ENCODE assay signal across 1 cellular context in the genomic region with DNA sequence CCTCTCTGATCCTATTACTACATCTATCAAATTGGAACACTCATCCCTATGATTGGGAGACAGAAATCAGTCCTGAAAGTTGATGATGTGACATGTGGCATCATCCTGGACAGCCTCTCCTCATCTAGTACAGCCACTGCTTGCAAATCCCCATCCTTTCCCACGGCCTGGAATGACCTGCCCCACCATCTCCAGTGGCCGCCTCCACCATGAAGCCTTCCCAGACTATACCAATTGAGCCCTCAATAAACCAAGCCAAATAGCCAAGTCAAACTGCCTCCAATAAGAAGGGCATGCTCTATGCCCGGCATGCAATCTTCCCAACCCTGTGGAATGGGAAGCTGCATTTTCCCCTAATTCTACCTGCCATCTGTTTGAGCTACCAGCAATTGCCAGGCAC.
TF ChIP-seq lines count a peak whose summit lies in the region.

No MANE protein-coding gene starts in this region.

TF ChIP-seq in A549, 52 proteins besides CTCF, POLR2A, EP300 and RAD21 (continued from another document):
- TF ChIP-seq, protein P1, sequence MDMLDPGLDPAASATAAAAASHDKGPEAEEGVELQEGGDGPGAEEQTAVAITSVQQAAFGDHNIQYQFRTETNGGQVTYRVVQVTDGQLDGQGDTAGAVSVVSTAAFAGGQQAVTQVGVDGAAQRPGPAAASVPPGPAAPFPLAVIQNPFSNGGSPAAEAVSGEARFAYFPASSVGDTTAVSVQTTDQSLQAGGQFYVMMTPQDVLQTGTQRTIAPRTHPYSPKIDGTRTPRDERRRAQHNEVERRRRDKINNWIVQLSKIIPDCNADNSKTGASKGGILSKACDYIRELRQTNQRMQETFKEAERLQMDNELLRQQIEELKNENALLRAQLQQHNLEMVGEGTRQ (IDR thresholded peaks at IDR 0.05) = no peak
